15 cellular contexts compared by ENCODE assay signal in the genomic region with DNA sequence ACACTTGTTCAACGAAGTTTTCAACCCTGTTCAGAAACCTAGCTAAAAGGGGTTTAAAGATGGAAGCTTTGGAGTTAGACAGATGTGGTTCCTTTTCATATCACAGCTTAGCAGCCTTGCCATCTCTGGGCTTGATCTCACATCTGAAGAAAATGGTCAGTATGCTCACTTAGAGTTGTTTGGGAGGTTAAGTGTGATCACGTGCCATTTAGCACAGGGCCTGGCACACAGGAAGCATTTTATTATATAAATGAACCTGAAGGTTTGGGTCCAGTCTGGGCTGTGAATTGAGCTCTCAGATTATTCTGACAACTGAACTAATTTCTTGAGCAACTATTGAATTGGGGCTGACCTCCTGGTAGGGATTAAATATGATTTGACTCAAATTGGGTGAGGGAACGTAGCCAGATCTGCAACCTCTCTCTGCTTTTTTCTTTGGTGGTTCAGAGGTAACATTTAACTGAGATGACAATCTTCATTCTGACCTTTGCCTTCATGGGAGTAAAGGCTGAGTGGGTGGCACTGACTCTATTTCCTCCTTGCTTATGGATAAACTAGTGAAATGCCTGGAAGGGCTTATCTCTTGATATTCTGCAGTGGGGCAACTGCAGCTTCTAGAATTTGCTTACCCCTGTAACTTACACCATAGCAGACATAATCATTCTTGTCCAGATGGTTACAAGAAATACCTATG. TPM values are rescaled to one million over a fixed set of nuclear protein-coding genes. Genes with fewer than 3 reads are reported as not detected.
"Had no signal": no experiment of that assay in that cellular context is flagged by ENCODE, and none has a peak within 500 bp of the region (broad histone marks: within the 10 kb centered on the region; RNA-seq: fewer than 3 reads in every experiment).

No MANE protein-coding gene starts in this region.

- H3K9me3 ChIP-seq: esophagus muscularis mucosa, right atrium auricular region, tibial nerve had no signal

- H3K27ac ChIP-seq: dorsolateral prefrontal cortex, esophagus muscularis mucosa, right atrium auricular region, tibial nerve, VCaP had no signal

- H3K4me3 ChIP-seq: dorsolateral prefrontal cortex, esophagus muscularis mucosa, right atrium auricular region, skin epidermis, tibial nerve had no signal

- H3K27me3 Mint-ChIP-seq: activated naive CD4-positive, alpha-beta T cell treated with anti-CD3 and anti-CD28 coated beads, Interleukin-2, amount 10 ng/mL, durations not matched to agents 7 days and 5 days; natural killer cell treated with Interleukin-12 subunit alpha and Interleukin-12 subunit beta and Interleukin-15 and Interleukin-18, amount 100 ng/mL, for 72 hours had no signal

- DNase-seq: activated CD4-positive, alpha-beta T cell treated with anti-CD3 and anti-CD28 coated beads for 48 hours; activated naive CD4-positive, alpha-beta T cell treated with anti-CD3 and anti-CD28 coated beads, Interleukin-2, amount 10 ng/mL, durations not matched to agents 7 days and 5 days; amygdala; dorsolateral prefrontal cortex; left cardiac atrium; nucleus accumbens; SHP77 treated with DMSO at 0.1 percent for 48 hours; T-helper 9 cell had no signal

- H3K4me3 Mint-ChIP-seq: activated naive CD4-positive, alpha-beta T cell treated with anti-CD3 and anti-CD28 coated beads, Interleukin-2, amount 10 ng/mL, durations not matched to agents 7 days and 5 days; natural killer cell treated with Interleukin-12 subunit alpha and Interleukin-12 subunit beta and Interleukin-15 and Interleukin-18, amount 100 ng/mL, for 72 hours had no signal

- H3K27me3 ChIP-seq: dorsolateral prefrontal cortex, esophagus muscularis mucosa, right atrium auricular region, tibial nerve had no signal

- H3K4me1 ChIP-seq: esophagus muscularis mucosa, right atrium auricular region, tibial nerve had no signal

- ATAC-seq: left cardiac atrium; natural killer cell treated with Interleukin-12 subunit alpha and Interleukin-12 subunit beta and Interleukin-15 and Interleukin-18, amount 100 ng/mL, for 72 hours had no signal

- H3K9me3 Mint-ChIP-seq: activated naive CD4-positive, alpha-beta T cell treated with anti-CD3 and anti-CD28 coated beads, Interleukin-2, amount 10 ng/mL, durations not matched to agents 7 days and 5 days; natural killer cell treated with Interleukin-12 subunit alpha and Interleukin-12 subunit beta and Interleukin-15 and Interleukin-18, amount 100 ng/mL, for 72 hours had no signal

- H3K27ac Mint-ChIP-seq: activated naive CD4-positive, alpha-beta T cell treated with anti-CD3 and anti-CD28 coated beads, Interleukin-2, amount 10 ng/mL, durations not matched to agents 7 days and 5 days; natural killer cell treated with Interleukin-12 subunit alpha and Interleukin-12 subunit beta and Interleukin-15 and Interleukin-18, amount 100 ng/mL, for 72 hours had no signal

RNA-seq across cellular contexts. Expression of gene HKDC1, which starts 10.2 kb away (rescaled TPM):
- total RNA-seq: lung microvascular endothelial cell; natural killer cell treated with Interleukin-12 subunit alpha and Interleukin-12 subunit beta and Interleukin-15 and Interleukin-18, amount 100 ng/mL, for 72 hours had no signal
